ENCODE assay signal across 24 cellular contexts in the genomic region with DNA sequence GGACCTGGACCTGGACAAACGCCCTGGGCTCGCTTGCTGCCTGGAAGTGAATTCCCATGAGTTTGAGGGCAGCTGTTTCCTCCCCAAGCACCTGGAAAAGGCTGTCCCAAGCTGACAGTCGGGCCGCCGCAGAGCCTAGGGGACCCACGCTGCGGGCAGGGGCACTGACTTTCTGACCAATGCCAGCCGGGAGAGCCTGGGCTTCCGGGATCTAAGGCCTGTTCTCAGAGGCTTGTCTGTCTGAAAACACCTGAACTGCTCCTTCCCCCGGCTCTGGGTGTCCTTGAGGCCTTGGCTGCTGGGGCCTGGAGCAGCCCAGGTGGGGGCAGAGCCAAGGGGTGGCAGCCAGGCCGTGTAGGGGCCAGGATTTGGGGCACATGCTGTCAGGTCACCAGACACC.
"Had no signal": no experiment of that assay in that cellular context is flagged by ENCODE, and none has a peak within 500 bp of the region (broad histone marks: within the 10 kb centered on the region; RNA-seq: fewer than 3 reads in every experiment).

No MANE protein-coding gene starts in this region.

- ATAC-seq: activated CD8-positive, alpha-beta T cell treated with anti-CD3 and anti-CD28 coated beads, Interleukin-2, amount 10 ng/mL, durations not matched to agents 7 days and 5 days; body of pancreas; K562; WTC11 had no signal

- DNase-seq: activated CD4-positive, alpha-beta T cell treated with anti-CD3 and anti-CD28 coated beads for 48 hours; activated CD4-positive, alpha-beta T cell treated with anti-CD3 and anti-CD28 coated beads, Interleukin-2, amount 50 U/mL, for 4 hours; activated CD4-positive, CD25-positive, alpha-beta regulatory T cell treated with anti-CD3 and anti-CD28 coated beads, Interleukin-2, amount 50 U/mL, for 72 hours; activated CD8-positive, alpha-beta memory T cell treated with anti-CD3 and anti-CD28 coated beads, Interleukin-2, amount 50 U/mL, for 48 hours; activated CD8-positive, alpha-beta T cell treated with anti-CD3 and anti-CD28 coated beads, Interleukin-2, amount 10 ng/mL, durations not matched to agents 7 days and 5 days; activated T-cell treated with anti-CD3 and anti-CD28 coated beads, Interleukin-2, amount 50 U/mL, for 1 hour; Kasumi-1; NCI-H1105 treated with DMSO at 0.1 percent for 48 hours; NCI-H146; NCI-H187 treated with DMSO at 0.1 percent for 48 hours; NCI-H2081 treated with DMSO at 0.1 percent for 48 hours; NCI-H2227 treated with DMSO at 0.1 percent for 48 hours; NCI-H526; NCI-H82; Peyer's patch; SHP77 treated with DMSO at 0.1 percent for 48 hours; T-helper 9 cell had no signal

- H3K9me3 Mint-ChIP-seq: activated naive CD4-positive, alpha-beta T cell treated with anti-CD3 and anti-CD28 coated beads, Interleukin-2, amount 50 U/mL, for 24 hours; central memory CD8-positive, alpha-beta T cell; T-helper 1 cell treated with Interleukin-12 subunit alpha and Interleukin-12 subunit beta and Interleukin-4 antibody, amounts not matched to agents 30 μg/mL and 1 μg/mL, for 36 hours; WTC11 had no signal

- H3K4me3 ChIP-seq: ascending aorta, body of pancreas, K562, Peyer's patch had no signal

- H3K4me1 Mint-ChIP-seq: activated naive CD4-positive, alpha-beta T cell treated with anti-CD3 and anti-CD28 coated beads, Interleukin-2, amount 50 U/mL, for 24 hours; central memory CD8-positive, alpha-beta T cell; WTC11 had no signal

- H3K36me3 ChIP-seq: Peyer's patch had no signal

- H3K4me3 Mint-ChIP-seq: activated CD8-positive, alpha-beta T cell treated with anti-CD3 and anti-CD28 coated beads, Interleukin-2, amount 10 ng/mL, durations not matched to agents 7 days and 5 days; activated naive CD4-positive, alpha-beta T cell treated with anti-CD3 and anti-CD28 coated beads, Interleukin-2, amount 50 U/mL, for 24 hours; central memory CD8-positive, alpha-beta T cell; T-helper 1 cell treated with Interleukin-12 subunit alpha and Interleukin-12 subunit beta and Interleukin-4 antibody, amounts not matched to agents 30 μg/mL and 1 μg/mL, for 36 hours; WTC11 had no signal

- H3K27ac ChIP-seq: ascending aorta, Peyer's patch had no signal

- H3K27ac Mint-ChIP-seq: activated CD8-positive, alpha-beta T cell treated with anti-CD3 and anti-CD28 coated beads, Interleukin-2, amount 10 ng/mL, durations not matched to agents 7 days and 5 days; activated naive CD4-positive, alpha-beta T cell treated with anti-CD3 and anti-CD28 coated beads, Interleukin-2, amount 50 U/mL, for 24 hours; T-helper 1 cell treated with Interleukin-12 subunit alpha and Interleukin-12 subunit beta and Interleukin-4 antibody, amounts not matched to agents 30 μg/mL and 1 μg/mL, for 36 hours had no signal

- H3K36me3 Mint-ChIP-seq: activated naive CD4-positive, alpha-beta T cell treated with anti-CD3 and anti-CD28 coated beads, Interleukin-2, amount 50 U/mL, for 24 hours; WTC11 had no signal

- H3K27me3 ChIP-seq: ascending aorta, body of pancreas, Peyer's patch had no signal

- H3K4me1 ChIP-seq: ascending aorta, Peyer's patch had no signal

- H3K9me3 ChIP-seq: ascending aorta, body of pancreas, Peyer's patch had no signal
